In the genomic region with DNA sequence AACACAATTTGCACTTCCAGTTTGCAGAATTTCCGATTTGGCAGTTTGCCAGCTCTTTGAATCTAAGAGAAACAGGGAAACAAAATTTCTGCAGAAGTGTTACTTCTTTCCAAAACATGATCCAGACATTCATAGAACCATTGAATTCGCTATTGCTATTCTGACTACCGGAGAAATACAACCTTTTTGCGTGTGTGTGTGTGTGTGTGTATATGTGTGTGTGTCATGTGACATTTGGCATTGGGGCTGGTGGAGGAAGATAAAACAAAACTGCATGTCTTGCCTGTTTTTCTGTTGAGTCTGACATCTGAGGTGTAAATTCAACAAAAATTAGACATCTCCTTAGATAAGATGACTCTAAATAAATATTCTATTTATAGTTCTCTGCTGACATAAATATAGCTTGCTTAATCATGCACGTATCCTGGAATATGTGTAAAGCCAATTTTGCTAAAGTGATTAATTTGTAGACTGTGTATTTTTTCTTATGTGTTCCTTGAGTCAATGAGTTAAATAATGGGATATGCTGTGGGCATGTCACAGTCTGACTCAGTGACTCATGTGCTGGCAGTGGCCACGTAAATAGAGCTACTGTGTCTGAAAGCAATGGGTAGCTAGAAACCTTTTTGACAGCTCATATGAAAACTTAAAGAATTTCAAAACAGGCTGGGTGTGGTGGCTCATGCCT, we compare ENCODE assay signal across 8 cellular contexts.
A peak's percentile ranks its signal among the peaks of the same experiment; 100 is the strongest.
DNase-seq lines count a peak whose midpoint lies in the region; ATAC-seq and TF ChIP-seq lines count a peak whose summit lies in the region.

No MANE protein-coding gene starts in this region.

- CTCF ChIA-PET in CD8-positive, alpha-beta T cell (lab: Charles Lee): no interaction called here

- H3K9ac ChIP-seq in adipocyte (ENCODE audit: low read length): peak overlapping the region; percentile 1

- H3K36me3 ChIP-seq in CD8-positive, alpha-beta T cell (ENCODE audit: insufficient read depth, low read length): no peaks in the 10 kb centered on the region
- no peaks in the 10 kb centered on the region for H3K36me3 ChIP-seq in adipocyte (ENCODE audit: control insufficient read depth, insufficient read depth, low read length, severe bottlenecking)

- H3K9me3 Mint-ChIP-seq in CD8-positive, alpha-beta T cell: no peaks in the 10 kb centered on the region
- H3K9me3 Mint-ChIP-seq in stimulated activated memory B cell treated with anti-CD40 and anti-IgM and Interleukin-4, amounts not matched to agents 10 μg/mL and 1 μg/mL and 100 μg/mL, for 72 hours: no peaks in the 10 kb centered on the region

- H3K27ac ChIP-seq in CD8-positive, alpha-beta T cell (ENCODE audit: low read depth, low read length): no peak overlapping the region

- H3K27me3 ChIP-seq in CD8-positive, alpha-beta T cell (ENCODE audit: insufficient read depth, low read length): no peaks in the 10 kb centered on the region
- H3K27me3 ChIP-seq in adipocyte (replicated peaks; ENCODE audit: control insufficient read depth, insufficient read depth, low read length): no peaks in the 10 kb centered on the region

- peak in 1 of 7 experiments; percentile 16 for DNase-seq in CD8-positive, alpha-beta T cell
- DNase-seq in KBM-7 (peak; percentile 60), adipocyte (ENCODE audit: low read depth) (peak; percentile 71), lung microvascular endothelial cell (ENCODE audit: low read depth in 2 of 2) (peak; percentile 32 to 50), activated gamma-delta T cell (lab: John Stamatoyannopoulos, UW) (no peak)

- H3K36me3 Mint-ChIP-seq in CD8-positive, alpha-beta T cell: no peaks in the 10 kb centered on the region
- no peaks in the 10 kb centered on the region for H3K36me3 Mint-ChIP-seq in stimulated activated memory B cell treated with anti-CD40 and anti-IgM and Interleukin-4, amounts not matched to agents 10 μg/mL and 1 μg/mL and 100 μg/mL, for 72 hours

- intact Hi-C loops in CD8-positive, alpha-beta T cell (cut with DNase I, micrococcal nuclease): loop anchor here in 1 of 2 experiments (5.0 kb wide), 1 partner anchor 99 kb away; the partner anchor contains the start of gene HPGD

- H3K27ac Mint-ChIP-seq in CD8-positive, alpha-beta T cell: no peak overlapping the region
- H3K27ac Mint-ChIP-seq in stimulated activated memory B cell treated with anti-CD40 and anti-IgM and Interleukin-4, amounts not matched to agents 10 μg/mL and 1 μg/mL and 100 μg/mL, for 72 hours: no peak overlapping the region

- H3K9me3 ChIP-seq in CD8-positive, alpha-beta T cell (ENCODE audit: low read length): no peaks in the 10 kb centered on the region
- no peaks in the 10 kb centered on the region for H3K9me3 ChIP-seq in adipocyte (ENCODE audit: control insufficient read depth, low read length)

- no peak for TF ChIP-seq CTCF in CD8-positive, alpha-beta T cell (IDR thresholded peaks at IDR 0.05)

- peaks cover 30% of the 10 kb centered on the region for H3K4me1 ChIP-seq in CD8-positive, alpha-beta T cell (ENCODE audit: insufficient read depth, low read length)
- H3K4me1 ChIP-seq in adipocyte (ENCODE audit: control insufficient read depth, insufficient read depth, low read length): peaks cover 24% of the 10 kb centered on the region

- H3K4me1 Mint-ChIP-seq in CD8-positive, alpha-beta T cell (ENCODE audit: low read depth): peaks cover 38% of the 10 kb centered on the region
- peaks cover 15% of the 10 kb centered on the region for H3K4me1 Mint-ChIP-seq in stimulated activated memory B cell treated with anti-CD40 and anti-IgM and Interleukin-4, amounts not matched to agents 10 μg/mL and 1 μg/mL and 100 μg/mL, for 72 hours

- no peak for ATAC-seq in CD8-positive, alpha-beta T cell
- ATAC-seq in GM21390 (IDR thresholded peaks at IDR 0.05; ENCODE audit: unreplicated experiment) (peak; percentile 68), GM18873 (IDR thresholded peaks at IDR 0.05; ENCODE audit: low FRiP score, unreplicated experiment) (no peak)
- ATAC-seq in stimulated activated memory B cell treated with anti-CD40 and anti-IgM and Interleukin-4, amounts not matched to agents 10 μg/mL and 1 μg/mL and 100 μg/mL, for 72 hours: no peak

- H3K4me3 Mint-ChIP-seq in CD8-positive, alpha-beta T cell: peak overlapping the region; percentile 50
- H3K4me3 Mint-ChIP-seq in stimulated activated memory B cell treated with anti-CD40 and anti-IgM and Interleukin-4, amounts not matched to agents 10 μg/mL and 1 μg/mL and 100 μg/mL, for 72 hours: no peak overlapping the region

- H3K27me3 Mint-ChIP-seq in CD8-positive, alpha-beta T cell (ENCODE audit: low read depth): no peaks in the 10 kb centered on the region
- peaks cover 24% of the 10 kb centered on the region for H3K27me3 Mint-ChIP-seq in stimulated activated memory B cell treated with anti-CD40 and anti-IgM and Interleukin-4, amounts not matched to agents 10 μg/mL and 1 μg/mL and 100 μg/mL, for 72 hours

- H3K4me3 ChIP-seq in CD8-positive, alpha-beta T cell (ENCODE audit: low read depth, low read length): no peak overlapping the region
- H3K4me3 ChIP-seq in adipocyte (ENCODE audit: low read length): peak overlapping the region; percentile 38

- POLR2A ChIA-PET in CD8-positive, alpha-beta T cell (lab: Charles Lee): no interaction called here

- in situ Hi-C loops in KBM-7 (cut with MboI; ENCODE audit: low pct_unique_long_range_greater_than_20kb, low sequenced_read_pairs): no loop called here
